Comparison of ENCODE assay signal across 1 cellular context in the genomic region with DNA sequence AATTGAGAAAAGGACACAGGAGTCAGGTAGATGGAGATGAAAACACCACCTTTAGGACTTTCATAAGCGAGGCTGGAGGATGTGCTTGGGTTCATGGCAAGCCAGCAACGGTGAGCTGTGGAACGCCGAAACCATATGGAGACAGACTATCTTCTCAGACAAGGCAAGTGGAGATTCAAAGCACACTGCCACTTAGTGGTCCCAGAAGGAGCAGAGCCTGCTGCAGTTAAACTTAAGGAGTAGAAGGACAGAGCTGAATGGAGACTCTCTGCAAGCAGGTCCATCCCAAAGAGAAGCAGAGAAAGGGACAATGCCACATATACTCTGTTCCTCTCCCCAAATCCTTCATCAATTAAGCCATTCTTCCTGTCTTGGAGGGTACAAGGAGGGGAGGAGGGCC.
TF ChIP-seq lines count a peak whose summit lies in the region.

No MANE protein-coding gene starts in this region.

TF ChIP-seq in GM23338, 12 proteins besides CTCF, POLR2A, EP300 and RAD21:
- TF ChIP-seq, protein P1, sequence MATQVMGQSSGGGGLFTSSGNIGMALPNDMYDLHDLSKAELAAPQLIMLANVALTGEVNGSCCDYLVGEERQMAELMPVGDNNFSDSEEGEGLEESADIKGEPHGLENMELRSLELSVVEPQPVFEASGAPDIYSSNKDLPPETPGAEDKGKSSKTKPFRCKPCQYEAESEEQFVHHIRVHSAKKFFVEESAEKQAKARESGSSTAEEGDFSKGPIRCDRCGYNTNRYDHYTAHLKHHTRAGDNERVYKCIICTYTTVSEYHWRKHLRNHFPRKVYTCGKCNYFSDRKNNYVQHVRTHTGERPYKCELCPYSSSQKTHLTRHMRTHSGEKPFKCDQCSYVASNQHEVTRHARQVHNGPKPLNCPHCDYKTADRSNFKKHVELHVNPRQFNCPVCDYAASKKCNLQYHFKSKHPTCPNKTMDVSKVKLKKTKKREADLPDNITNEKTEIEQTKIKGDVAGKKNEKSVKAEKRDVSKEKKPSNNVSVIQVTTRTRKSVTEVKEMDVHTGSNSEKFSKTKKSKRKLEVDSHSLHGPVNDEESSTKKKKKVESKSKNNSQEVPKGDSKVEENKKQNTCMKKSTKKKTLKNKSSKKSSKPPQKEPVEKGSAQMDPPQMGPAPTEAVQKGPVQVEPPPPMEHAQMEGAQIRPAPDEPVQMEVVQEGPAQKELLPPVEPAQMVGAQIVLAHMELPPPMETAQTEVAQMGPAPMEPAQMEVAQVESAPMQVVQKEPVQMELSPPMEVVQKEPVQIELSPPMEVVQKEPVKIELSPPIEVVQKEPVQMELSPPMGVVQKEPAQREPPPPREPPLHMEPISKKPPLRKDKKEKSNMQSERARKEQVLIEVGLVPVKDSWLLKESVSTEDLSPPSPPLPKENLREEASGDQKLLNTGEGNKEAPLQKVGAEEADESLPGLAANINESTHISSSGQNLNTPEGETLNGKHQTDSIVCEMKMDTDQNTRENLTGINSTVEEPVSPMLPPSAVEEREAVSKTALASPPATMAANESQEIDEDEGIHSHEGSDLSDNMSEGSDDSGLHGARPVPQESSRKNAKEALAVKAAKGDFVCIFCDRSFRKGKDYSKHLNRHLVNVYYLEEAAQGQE (IDR thresholded peaks at IDR 0.05; ENCODE audit: unreplicated experiment): no peak
TF ChIP-seq in GM23338: peak in this region for 0.
